ENCODE assay signal across 26 cellular contexts in genomic region chr9:9174358-9174757, GRCh38.
"Had no signal": no experiment of that assay in that cellular context is flagged by ENCODE, and none has a peak within 500 bp of the region (broad histone marks: within the 10 kb centered on the region; RNA-seq: fewer than 3 reads in every experiment).

No MANE protein-coding gene starts in this region.

- H3K4me1 ChIP-seq: breast epithelium, esophagus squamous epithelium had no signal

- DNase-seq: activated CD4-positive, alpha-beta T cell treated with anti-CD3 and anti-CD28 coated beads for 1 hour; activated CD4-positive, alpha-beta T cell treated with anti-CD3 and anti-CD28 coated beads for 4 hours; activated CD4-positive, alpha-beta T cell treated with anti-CD3 and anti-CD28 coated beads, Interleukin-2, amount 10 ng/mL, durations not matched to agents 7 days and 5 days; activated CD4-positive, alpha-beta T cell treated with anti-CD3 and anti-CD28 coated beads, Interleukin-2, amount 50 U/mL, for 48 hours; activated CD8-positive, alpha-beta memory T cell treated with anti-CD3 and anti-CD28 coated beads for 24 hours; activated CD8-positive, alpha-beta T cell treated with anti-CD3 and anti-CD28 coated beads for 36 hours; activated effector memory CD4-positive, alpha-beta T cell treated with Interleukin-2 at 50 U/mL for 16 hours; activated gamma-delta T cell treated with Interleukin-2 at 50 U/mL for 16 hours; activated naive CD4-positive, alpha-beta T cell treated with anti-CD3 and anti-CD28 coated beads, Interleukin-2, amount 50 U/mL, for 16 hours; activated naive CD4-positive, alpha-beta T cell treated with Interleukin-2 at 50 U/mL for 16 hours; activated T-cell treated with anti-CD3 and anti-CD28 coated beads, Interleukin-2, amount 50 U/mL, for 4 hours; amygdala; aorta; dorsolateral prefrontal cortex; effector memory CD4-positive, alpha-beta T cell; endodermal cell; esophagus squamous epithelium; foreskin melanocyte; head of caudate nucleus; T-helper 2 cell had no signal

- H3K36me3 ChIP-seq: breast epithelium, esophagus squamous epithelium had no signal

- ATAC-seq: activated CD8-positive, alpha-beta T cell treated with anti-CD3 and anti-CD28 coated beads for 36 hours; activated T-cell treated with anti-CD3 and anti-CD28 coated beads, Interleukin-2, amount 50 U/mL, for 4 hours; activated T-helper 17 cell treated with anti-CD3 and anti-CD28 coated beads, Interleukin-2, amount 50 U/mL, for 72 hours; WTC11 had no signal

- H3K4me3 ChIP-seq: breast epithelium, coronary artery, dorsolateral prefrontal cortex, esophagus squamous epithelium had no signal

- H3K27ac ChIP-seq: breast epithelium, coronary artery, dorsolateral prefrontal cortex, epithelial cell of prostate, esophagus squamous epithelium, VCaP had no signal

- H3K9me3 ChIP-seq: breast epithelium, esophagus squamous epithelium had no signal

- H3K27me3 ChIP-seq: breast epithelium, dorsolateral prefrontal cortex, esophagus squamous epithelium had no signal
